7 cellular contexts compared by ENCODE assay signal in the genomic region with DNA sequence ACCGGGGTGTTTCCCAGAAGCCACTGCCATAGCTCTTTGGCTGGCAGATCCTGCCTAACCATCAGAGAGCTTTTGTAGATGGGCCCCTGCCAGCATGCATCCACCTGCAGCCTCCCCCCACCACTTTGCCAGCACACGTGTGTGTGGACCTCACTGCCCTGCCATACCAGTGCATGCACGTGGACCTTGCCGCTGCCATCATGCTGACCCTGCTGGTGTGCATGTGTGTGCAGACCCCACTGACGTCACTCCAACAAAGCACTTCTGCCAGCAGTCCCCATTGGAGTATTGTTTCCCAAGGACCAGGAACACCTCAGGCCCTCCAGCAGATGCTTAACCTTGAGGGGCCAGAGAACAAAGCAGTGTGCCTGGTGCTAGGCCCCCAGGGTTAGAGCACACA.
"Had no signal": no experiment of that assay in that cellular context is flagged by ENCODE, and none has a peak within 500 bp of the region (broad histone marks: within the 10 kb centered on the region; RNA-seq: fewer than 3 reads in every experiment).

No MANE protein-coding gene starts in this region.

- ATAC-seq: K562 had no signal

- H3K27ac ChIP-seq: GM23248 had no signal

- H3K4me3 ChIP-seq: GM23248, K562 had no signal

- FAIRE-seq: HTR-8/SVneo, K562 had no signal

- DNase-seq: GOT3, H9, HCEC 1CT, KG1 had no signal

- H2AFZ ChIP-seq: GM23248 had no signal

- H3K9ac ChIP-seq: GM23248 had no signal
